ENCODE assay signal across 13 cellular contexts in the genomic region with DNA sequence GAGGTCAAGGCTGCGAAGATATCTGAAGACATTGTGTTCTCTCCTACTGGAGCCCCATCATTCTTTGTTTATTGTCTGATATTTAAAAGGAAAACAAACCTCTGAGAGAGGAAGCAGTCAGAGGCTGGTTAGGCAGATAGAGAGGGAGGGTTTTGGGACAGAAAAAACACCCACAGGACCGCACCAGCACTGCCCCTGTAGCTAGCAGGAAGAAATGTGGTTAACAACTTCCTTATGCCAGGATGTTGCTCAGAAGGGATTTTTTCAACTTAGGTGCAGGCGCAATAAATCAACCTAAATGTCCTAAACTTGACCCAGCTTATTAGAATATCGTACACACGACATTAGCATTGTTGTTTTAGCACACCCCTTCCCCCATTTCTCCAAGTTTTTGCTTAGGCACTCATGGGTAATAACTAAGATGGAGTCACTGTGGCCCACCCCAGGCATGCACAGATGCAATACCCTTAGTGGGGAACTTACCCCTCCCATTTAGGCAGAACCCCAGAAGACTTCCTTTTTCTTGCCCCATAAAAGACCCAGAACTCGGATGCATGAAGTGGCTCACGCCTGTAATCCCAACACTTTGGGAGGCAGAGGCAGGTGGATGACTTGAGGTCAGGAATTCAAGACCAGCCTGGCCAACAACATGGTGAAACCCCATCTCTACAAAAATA. TPM values are rescaled to one million over a fixed set of nuclear protein-coding genes. Genes with fewer than 3 reads are reported as not detected.
A peak's percentile ranks its signal among the peaks of the same experiment; 100 is the strongest.
DNase-seq lines count a peak whose midpoint lies in the region; ATAC-seq and FAIRE-seq lines count a peak whose summit lies in the region.
"Had no signal": no experiment of that assay in that cellular context is flagged by ENCODE, and none has a peak within 500 bp of the region (broad histone marks: within the 10 kb centered on the region; RNA-seq: fewer than 3 reads in every experiment).

No MANE protein-coding gene starts in this region.

- no peak for ATAC-seq in activated T-cell treated with anti-CD3 and anti-CD28 coated beads, Interleukin-2, amount 50 U/mL, for 72 hours (replicated peaks in 1 of 2)
- ATAC-seq in HG02610 (IDR thresholded peaks at IDR 0.05; ENCODE audit: unreplicated experiment): no peak

- no peaks in the 10 kb centered on the region for H3K27me3 Mint-ChIP-seq in activated T-cell treated with anti-CD3 and anti-CD28 coated beads, Interleukin-2, amount 50 U/mL, for 72 hours (ENCODE audit: low read depth)

- H3K36me3 Mint-ChIP-seq in activated T-cell treated with anti-CD3 and anti-CD28 coated beads, Interleukin-2, amount 50 U/mL, for 72 hours (ENCODE audit: insufficient read depth in 2 of 2): peaks cover 42 to 45% of the 10 kb centered on the region in 2 donors

- no peaks in the 10 kb centered on the region for H3K9me3 ChIP-seq in small intestine (ENCODE audit: control insufficient read depth, low read depth)

- FAIRE-seq in small intestine (lab: Jason Lieb, UNC): no peak

- 56 to 83% (median 67%) methylated on average over 7 of the region's 7 CpGs for WGBS in small intestine, 3 donors

- peak; percentile 21 to 26 for DNase-seq in activated T-cell treated with anti-CD3 and anti-CD28 coated beads, Interleukin-2, amount 50 U/mL, for 72 hours
- DNase-seq in activated T-cell treated with anti-CD3 and anti-CD28 coated beads for 4 hours (no peak), NOMO-1 treated with DMSO at 0.1 percent for 48 hours (lab: John Stamatoyannopoulos, UW; ENCODE audit: unreplicated experiment) (peak; percentile 70), small intestine (peak; percentile 18), superior temporal gyrus (ENCODE audit: extremely low spot score) (no peak), pons (ENCODE audit: low spot score) (no peak)
- DNase-seq in activated gamma-delta T cell treated with anti-CD3 and anti-CD28 coated beads, Interleukin-2, amount 50 U/mL, for 16 hours (ENCODE audit: low read depth): peak; percentile 29
- DNase-seq: ACHN; brain microvascular endothelial cell; NCI-H1417 treated with DMSO at 0.1 percent for 48 hours; stimulated activated CD4-positive, alpha-beta T cell treated with anti-CD3 and anti-CD28 coated beads, Interleukin-4, amount 100 ng/mL, for 1 hour; SW 1271 had no signal

- H3K27me3 ChIP-seq in small intestine (ENCODE audit: control insufficient read depth in 2 of 2, insufficient read depth in 2 of 2, low read length in 2 of 2): no peaks in the 10 kb centered on the region
- H3K27me3 ChIP-seq: brain microvascular endothelial cell had no signal

- peak overlapping the region; percentile 24 to 71 for H3K4me3 Mint-ChIP-seq in activated T-cell treated with anti-CD3 and anti-CD28 coated beads, Interleukin-2, amount 50 U/mL, for 72 hours

- H3K27ac Mint-ChIP-seq in activated T-cell treated with anti-CD3 and anti-CD28 coated beads, Interleukin-2, amount 50 U/mL, for 72 hours: peak overlapping the region; percentile 34

- no peaks in the 10 kb centered on the region for H3K4me1 ChIP-seq in small intestine (ENCODE audit: control insufficient read depth in 2 of 2, insufficient read depth in 1 of 2, low read depth in 1 of 2, low read length in 1 of 2)

- no peak overlapping the region for H3K4me3 ChIP-seq in small intestine (ENCODE audit: low read depth in 1 of 2, low read length in 2 of 2)

- no peak overlapping the region for H3K27ac ChIP-seq in small intestine (ENCODE audit: low read depth in 1 of 2, low read length in 1 of 2)
- H3K27ac ChIP-seq: brain microvascular endothelial cell had no signal

- no peaks in the 10 kb centered on the region for H3K36me3 ChIP-seq in small intestine (ENCODE audit: control insufficient read depth in 2 of 2, insufficient read depth in 2 of 2, low read length in 2 of 2)
- H3K36me3 ChIP-seq: brain microvascular endothelial cell had no signal

- H3K4me1 Mint-ChIP-seq in activated T-cell treated with anti-CD3 and anti-CD28 coated beads, Interleukin-2, amount 50 U/mL, for 72 hours (ENCODE audit: low read depth): peaks cover 34% of the 10 kb centered on the region

- peaks cover 8 to 22% of the 10 kb centered on the region in 2 donors for H3K9me3 Mint-ChIP-seq in activated T-cell treated with anti-CD3 and anti-CD28 coated beads, Interleukin-2, amount 50 U/mL, for 72 hours

RNA-seq across cellular contexts. Expression of a gene that starts 2.8 kb away (rescaled TPM):
- 10 to 100 TPM in 1 of 2 donors, 1 to 10 TPM in 1; 8.1 to 10.2 TPM for total RNA-seq in activated T-cell treated with anti-CD3 and anti-CD28 coated beads, Interleukin-2, amount 50 U/mL, for 72 hours
- 1 to 10 TPM in 1 of 3 donors, under 1 TPM in 2; 0.27 to 1.7 (median 0.67) TPM for polyA plus RNA-seq in small intestine

Comparison
In these comparisons a context has a peak if more than half of its experiments do, and no peak if none do; other contexts are left out.
1. DNase-seq: peak in activated T-cell treated with anti-CD3 and anti-CD28 coated beads, Interleukin-2, amount 50 U/mL, for 72 hours (2 of 2), NOMO-1 treated with DMSO at 0.1 percent for 48 hours (single experiment), activated gamma-delta T cell treated with anti-CD3 and anti-CD28 coated beads, Interleukin-2, amount 50 U/mL, for 16 hours (single experiment) and small intestine (single experiment); none in activated T-cell treated with anti-CD3 and anti-CD28 coated beads for 4 hours (single experiment), superior temporal gyrus (single experiment) and pons (single experiment).